26 cellular contexts compared by ENCODE assay signal in the genomic region with DNA sequence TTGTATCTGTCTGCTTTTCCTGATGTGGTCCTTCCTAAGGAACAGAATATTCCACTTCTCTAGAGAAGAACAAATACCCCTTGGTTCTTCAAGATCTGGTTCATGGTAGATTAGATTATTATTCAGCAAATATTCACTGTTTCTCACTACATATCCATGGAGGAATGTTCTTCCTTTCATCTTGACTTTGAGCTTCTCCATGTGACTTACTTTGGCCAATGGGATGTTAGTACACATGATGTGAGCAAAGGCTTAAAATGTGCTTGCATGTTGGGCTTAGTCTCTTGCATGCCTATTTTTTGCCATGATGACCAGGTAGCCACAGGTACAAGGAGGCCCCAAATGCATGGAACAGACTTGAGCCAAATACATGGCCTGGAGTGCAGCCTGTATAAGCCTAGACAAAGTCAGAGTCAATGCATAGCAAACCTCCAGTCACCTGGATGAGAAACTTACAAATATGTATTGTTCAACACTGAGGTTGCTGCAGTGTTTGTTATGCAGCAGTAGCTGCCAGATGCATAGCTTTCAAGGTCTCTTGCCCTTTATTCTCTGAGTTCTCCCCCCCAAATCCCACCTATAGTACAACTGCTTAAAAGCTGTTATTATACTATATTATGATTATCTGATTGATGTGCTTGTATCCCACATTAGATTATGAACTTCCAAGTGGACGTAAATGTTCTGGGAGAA.
"Had no signal": no experiment of that assay in that cellular context is flagged by ENCODE, and none has a peak within 500 bp of the region (broad histone marks: within the 10 kb centered on the region; RNA-seq: fewer than 3 reads in every experiment).

No MANE protein-coding gene starts in this region.

- DNase-seq: cortex of kidney; effector CD8-positive, alpha-beta T cell; effector memory CD8-positive, alpha-beta T cell; endodermal cell; erythroblast; esophagus squamous epithelium; foreskin fibroblast; foreskin melanocyte; gastrocnemius medialis; glutamatergic neuron; head of caudate nucleus; heart right ventricle; hippocampal formation; left cardiac atrium; left lung; left ventricle myocardium superior; lower lobe of right lung; mesenchymal stem cell; mucosa of descending colon; naive B cell; naive thymus-derived CD8-positive, alpha-beta T cell had no signal

- H3K36me3 ChIP-seq: esophagus squamous epithelium, gastrocnemius medialis, heart right ventricle, left lung, lower lobe of right lung had no signal

- H3K9me3 ChIP-seq: esophagus squamous epithelium, gastrocnemius medialis, left lung, lower lobe of right lung, mucosa of descending colon had no signal

- H3K4me3 ChIP-seq: esophagus squamous epithelium, gastrocnemius medialis, heart right ventricle, left lung, lower lobe of right lung, mucosa of descending colon had no signal

- H3K4me1 ChIP-seq: esophagus squamous epithelium, gastrocnemius medialis, heart right ventricle, left lung, lower lobe of right lung had no signal

- H3K27ac ChIP-seq: epithelial cell of prostate, esophagus squamous epithelium, gastrocnemius medialis, heart right ventricle, left lung, lower lobe of right lung had no signal

- ATAC-seq: effector memory CD8-positive, alpha-beta T cell; esophagus mucosa; gastrocnemius medialis; heart right ventricle; left cardiac atrium; left lung; left ventricle myocardium superior; lower lobe of right lung; mucosa of descending colon; naive thymus-derived CD8-positive, alpha-beta T cell had no signal

- H3K27me3 ChIP-seq: gastrocnemius medialis had no signal

- FAIRE-seq: endometrium, islet of Langerhans, keratinocyte had no signal
